8 cellular contexts compared by ENCODE assay signal in genomic region chr9:7844283-7844682, GRCh38. TPM values are rescaled to one million over a fixed set of nuclear protein-coding genes. Genes with fewer than 3 reads are reported as not detected.
DNase-seq lines count a peak whose midpoint lies in the region; ATAC-seq and TF ChIP-seq lines count a peak whose summit lies in the region.

No MANE protein-coding gene starts in this region.

- H3K9me3 Mint-ChIP-seq in glutamatergic neuron (ENCODE audit: unreplicated experiment): no peaks in the 10 kb centered on the region

- no peaks in the 10 kb centered on the region for H3F3A ChIP-seq in OCI-LY1 (ENCODE audit: insufficient read depth, low read length)

- no peak overlapping the region for H3K9ac ChIP-seq in OCI-LY1 (ENCODE audit: low read length)

- TF ChIP-seq CTCF in GM06990 (IDR thresholded peaks at IDR 0.05; ENCODE audit: insufficient read depth, low read length, poor library complexity, severe bottlenecking) (peak; percentile 43), OCI-LY1 (IDR thresholded peaks at IDR 0.05; ENCODE audit: low read length) (peak; percentile 68), glutamatergic neuron (IDR thresholded peaks at IDR 0.05; ENCODE audit: partially characterized antibody, unreplicated experiment) (peak; percentile 28)

- no peaks in the 10 kb centered on the region for H3K4me1 ChIP-seq in OCI-LY1 (ENCODE audit: insufficient read depth, low read length, severe bottlenecking)

- H3K4me3 Mint-ChIP-seq in glutamatergic neuron (ENCODE audit: unreplicated experiment): no peak overlapping the region

- no peaks in the 10 kb centered on the region for H3K9me3 ChIP-seq in OCI-LY1 (ENCODE audit: low read length)

- H3K27me3 ChIP-seq in GM06990 (replicated peaks; ENCODE audit: control insufficient read depth, insufficient read depth, low read length) (no peaks in the 10 kb centered on the region), OCI-LY1 (ENCODE audit: insufficient read depth, low read length) (no peaks in the 10 kb centered on the region)

- no peaks in the 10 kb centered on the region for H3K9me2 ChIP-seq in OCI-LY1 (ENCODE audit: low read depth, low read length)

- H3K79me2 ChIP-seq in OCI-LY1 (ENCODE audit: insufficient read depth, low read length): no peaks in the 10 kb centered on the region

- ATAC-seq in HG03460 (IDR thresholded peaks at IDR 0.05; ENCODE audit: unreplicated experiment) (no peak), HG03469 (IDR thresholded peaks at IDR 0.05; ENCODE audit: unreplicated experiment) (no peak)

- no peaks in the 10 kb centered on the region for H4K20me1 ChIP-seq in OCI-LY1 (ENCODE audit: insufficient read depth, low read length)

- H3K36me3 ChIP-seq in GM06990 (ENCODE audit: control insufficient read depth, insufficient read depth, low read length): no peaks in the 10 kb centered on the region
- H3K36me3 ChIP-seq in OCI-LY1 (ENCODE audit: insufficient read depth, low read length): no peaks in the 10 kb centered on the region

- H3K27ac Mint-ChIP-seq in glutamatergic neuron (ENCODE audit: unreplicated experiment): no peak overlapping the region

- H3K27ac ChIP-seq in OCI-LY1 (ENCODE audit: low read depth, low read length, poor library complexity, severe bottlenecking): no peak overlapping the region

- H3K4me2 ChIP-seq in OCI-LY1 (ENCODE audit: low read length): no peak overlapping the region

- DNase-seq in GM06990 (ENCODE audit: extremely low read depth, insufficient read length) (no peak), H4 (ENCODE audit: low spot score) (peak; percentile 2), glutamatergic neuron (no peak), superior temporal gyrus (ENCODE audit: extremely low spot score) (peak; percentile 78), UCSD-AML1 (lab: John Stamatoyannopoulos, UW; ENCODE audit: unreplicated experiment) (no peak)

- H2AFZ ChIP-seq in OCI-LY1 (ENCODE audit: low read length): no peak overlapping the region

- H3K4me3 ChIP-seq in GM06990 (replicated peaks; ENCODE audit: low read depth, low read length): no peak overlapping the region
- H3K4me3 ChIP-seq in OCI-LY1 (ENCODE audit: low read depth, low read length, poor library complexity, severe bottlenecking): no peak overlapping the region

- no peaks in the 10 kb centered on the region for H3K27me3 Mint-ChIP-seq in glutamatergic neuron (ENCODE audit: unreplicated experiment)

- no peaks in the 10 kb centered on the region for H3K36me3 Mint-ChIP-seq in glutamatergic neuron (ENCODE audit: unreplicated experiment)

- peaks cover 5% of the 10 kb centered on the region for H3K4me1 Mint-ChIP-seq in glutamatergic neuron (ENCODE audit: low read depth, unreplicated experiment)

RNA-seq across cellular contexts. Expression of gene DMAC1, which starts 44.7 kb away (rescaled TPM):
- total RNA-seq in H4 (2014; rRNA removed; shearing (Covaris generic)): 7.0 and 7.5 TPM in 2 replicates
- total RNA-seq in glutamatergic neuron (ENCODE audit: unreplicated experiment): 22.2 TPM

Comparison
In these comparisons a context has a peak if more than half of its experiments do, and no peak if none do; other contexts are left out.
1. DNase-seq: peak in H4 (single experiment) and superior temporal gyrus (single experiment); none in GM06990 (single experiment), glutamatergic neuron (single experiment) and UCSD-AML1 (single experiment).
2. Peak in every context shown above with its lines, with median percentiles within 50 percentile points of each other: CTCF ChIP-seq.